Comparison of ENCODE assay signal across 8 cellular contexts in genomic region chr10:103192451-103193106, GRCh38. TPM values are rescaled to one million over a fixed set of nuclear protein-coding genes. Genes with fewer than 3 reads are reported as not detected.
A peak's percentile ranks its signal among the peaks of the same experiment; 100 is the strongest.
DNase-seq lines count a peak whose midpoint lies in the region; ATAC-seq and TF ChIP-seq lines count a peak whose summit lies in the region.

No MANE protein-coding gene starts in this region.

- POLR2A ChIA-PET in MCF 10A (lab: Yijun Ruan, JAX) = interaction anchor here (0.6 to 4.6 kb wide), 33 partner anchors 9 to 413 kb away, joined by 3 to 49 read pairs (median 5); partner anchors contain the start of genes ATP5MK, CNNM2, PCGF6 and PDCD11

- DNase-seq in GM13976 (ENCODE audit: low spot score) = peak; percentile 77
- peak; percentile 2 for DNase-seq in NCI-H1417 treated with DMSO at 0.1 percent for 48 hours (lab: John Stamatoyannopoulos, UW)
- peak; percentile 83 for DNase-seq in UCSD-AML1 (lab: John Stamatoyannopoulos, UW; ENCODE audit: unreplicated experiment)
- DNase-seq in MCF 10A (ENCODE audit: unreplicated experiment) = peak; percentile 76
- no peak for DNase-seq in NCI-H187 treated with DMSO at 0.1 percent for 48 hours (lab: John Stamatoyannopoulos, UW)

- peak overlapping the region; percentile 94 for H3K27ac Mint-ChIP-seq in MCF 10A (ENCODE audit: low read depth, unreplicated experiment)

- BruUV-seq in MCF 10A (replicated peaks; lab: Mats Ljungman, UMichigan) = no TSS peak

- H3K4me3 Mint-ChIP-seq in MCF 10A (ENCODE audit: unreplicated experiment) = peak overlapping the region; percentile 98

- H3K27ac ChIP-seq in iPS-20b (ENCODE audit: low read length) = peak overlapping the region; percentile 51

- H3K27me3 Mint-ChIP-seq in MCF 10A (ENCODE audit: insufficient read depth, unreplicated experiment) = no peaks in the 10 kb centered on the region

- in situ Hi-C loops in GM13976 (cut with MboI; ENCODE audit: low sequenced_read_pairs, unreplicated experiment) = no loop called here

- intact Hi-C loops in MCF 10A (cut with micrococcal nuclease) = loop anchor here (5.0 kb wide), 1 partner anchor 50 kb away; no protein-coding TSS in a partner anchor

- TF ChIP-seq CTCF in GM13976 (IDR thresholded peaks at IDR 0.05; ENCODE audit: borderline replicate concordance, control extremely low read depth, extremely low read depth, insufficient read depth, missing control alignments) (no peak), MCF 10A (IDR thresholded peaks at IDR 0.05; ENCODE audit: unreplicated experiment) (no peak)

- H3K9me3 ChIP-seq in iPS-20b (ENCODE audit: insufficient read depth, low read depth, low read length) (no peaks in the 10 kb centered on the region), skeletal muscle satellite cell (replicated peaks; ENCODE audit: low read length) (no peaks in the 10 kb centered on the region)

- peak; percentile 44 for ATAC-seq in HG02588 (IDR thresholded peaks at IDR 0.05; ENCODE audit: unreplicated experiment)

- H3K4me3 ChIP-seq in iPS-20b (ENCODE audit: low read length) = peak overlapping the region; percentile 88
- peak overlapping the region; percentile 92 for H3K4me3 ChIP-seq in skeletal muscle satellite cell (ENCODE audit: low read length)

- H3K9ac ChIP-seq in iPS-20b (ENCODE audit: low read depth, low read length) = peak overlapping the region; percentile 79; the same call in 1 of the 2 replicates
- peak overlapping the region; percentile 94 for H3K9ac ChIP-seq in skeletal muscle satellite cell (ENCODE audit: low read depth, low read length)

- H3K27me3 ChIP-seq in iPS-20b (ENCODE audit: insufficient read depth, low read length) = peaks cover 12% of the 10 kb centered on the region
- H3K27me3 ChIP-seq in skeletal muscle satellite cell (ENCODE audit: control insufficient read depth, insufficient read depth, low read length) = no peaks in the 10 kb centered on the region

- H3K36me3 Mint-ChIP-seq in MCF 10A (ENCODE audit: insufficient read depth, unreplicated experiment) = peaks cover 5% of the 10 kb centered on the region

- H3K9me3 Mint-ChIP-seq in MCF 10A (ENCODE audit: unreplicated experiment) = no peaks in the 10 kb centered on the region

- H3K4me1 ChIP-seq in iPS-20b (ENCODE audit: insufficient read depth, low read length) = peaks cover 13% of the 10 kb centered on the region; the same call in 1 of the 2 replicates
- peaks cover 39% of the 10 kb centered on the region for H3K4me1 ChIP-seq in skeletal muscle satellite cell (ENCODE audit: control insufficient read depth, insufficient read depth, low read length)

- H3K4me2 ChIP-seq in skeletal muscle satellite cell (ENCODE audit: low read length) = peak overlapping the region; percentile 81

- H3K36me3 ChIP-seq in iPS-20b (ENCODE audit: insufficient read depth, low read depth, low read length) = no peaks in the 10 kb centered on the region
- H3K36me3 ChIP-seq in skeletal muscle satellite cell (ENCODE audit: insufficient read depth, low read length) = peaks cover 3% of the 10 kb centered on the region

- peaks cover 38% of the 10 kb centered on the region for H3K4me1 Mint-ChIP-seq in MCF 10A (ENCODE audit: insufficient read depth, unreplicated experiment)

- CTCF ChIA-PET in MCF 10A (lab: Yijun Ruan, JAX) = interaction anchor here (0.6 to 1.3 kb wide), 5 partner anchors 142 to 1919 kb away, joined by 3 read pairs; no protein-coding TSS in a partner anchor

RNA-seq across cellular contexts. Expression of gene NT5C2, which starts 0.5 kb away (rescaled TPM):
- 52.2 and 53.6 TPM in 2 replicates for total RNA-seq in MCF 10A (2022)
- total RNA-seq in skeletal muscle satellite cell (2012; rRNA removed) = 22.1 and 35.4 TPM in 2 replicates

RNA-seq across cellular contexts. Expression of gene RPEL1, which starts 53.1 kb away (rescaled TPM):
- total RNA-seq in MCF 10A (2022) = not detected in 2 replicates
- total RNA-seq in skeletal muscle satellite cell (2012; rRNA removed) = under 0.01 and 0.25 TPM in 2 replicates
